ENCODE assay signal across 8 cellular contexts in genomic region chr18:51110073-51110797, GRCh38.
DNase-seq lines count a peak whose midpoint lies in the region; ATAC-seq and TF ChIP-seq lines count a peak whose summit lies in the region.

No MANE protein-coding gene starts in this region.

- H3K4me1 ChIP-seq in breast epithelium = no peaks in the 10 kb centered on the region

- peak; percentile 95 for TF ChIP-seq RAD21 in Ishikawa (IDR thresholded peaks at IDR 0.05; ENCODE audit: low read depth)

- TF ChIP-seq CTCF in WI38 (IDR thresholded peaks at IDR 0.05; ENCODE audit: low read depth, low read length) (peak; percentile 86), breast epithelium (IDR thresholded peaks at IDR 0.05) (peak; percentile 40 to 84 (median 82))

- no peak overlapping the region for H3K27ac ChIP-seq in breast epithelium

- peak; percentile 60 for DNase-seq in DMS53 treated with DMSO at 0.1 percent for 48 hours (lab: John Stamatoyannopoulos, UW; ENCODE audit: unreplicated experiment)
- DNase-seq in breast epithelium (ENCODE audit: low spot score in 2 of 2) = peak in 1 of 2 donors; percentile 63
- DNase-seq in kidney glomerular epithelial cell (lab: John Stamatoyannopoulos, UW) = peak; percentile 6
- peak; percentile 80 to 88 for DNase-seq in stimulated activated CD4-positive, alpha-beta T cell treated with anti-CD3 and anti-CD28 coated beads, Interleukin-2, amount 100 ng/mL, for 48 hours
- DNase-seq in NCI-H1436 (lab: John Stamatoyannopoulos, UW) = no peak

- no peaks in the 10 kb centered on the region for H3K36me3 ChIP-seq in breast epithelium

- no peak for TF ChIP-seq POLR2A in breast epithelium (IDR thresholded peaks at IDR 0.05)

- intact Hi-C loops in breast epithelium (cut with DNase I; ENCODE audit: low total_unique reads) = no loop called here

- no peak overlapping the region for H3K4me3 ChIP-seq in WI38 (ENCODE audit: low read depth, low read length)
- H3K4me3 ChIP-seq in breast epithelium = peak overlapping the region in 2 of 3 donors; percentile 9 to 39

- H3K27me3 ChIP-seq in breast epithelium = no peaks in the 10 kb centered on the region

- ATAC-seq in GM21529 (IDR thresholded peaks at IDR 0.05; ENCODE audit: unreplicated experiment) = peak; percentile 87

- H3K9me3 ChIP-seq in breast epithelium = peaks cover 0 to 6% of the 10 kb centered on the region in 2 donors

- no peak for TF ChIP-seq EP300 in Ishikawa (IDR thresholded peaks at IDR 0.05; ENCODE audit: borderline replicate concordance)

TF ChIP-seq in Ishikawa, 13 proteins besides CTCF, POLR2A, EP300 and RAD21:
- TF ChIP-seq USF1 (IDR thresholded peaks at IDR 0.05) = no peak
- no peak for TF ChIP-seq TAF1 (IDR thresholded peaks at IDR 0.05; ENCODE audit: low read depth)
- no peak for TF ChIP-seq TCF12 (IDR thresholded peaks at IDR 0.05; ENCODE audit: low read depth)
- no peak for TF ChIP-seq NFIC (IDR thresholded peaks at IDR 0.05)
- TF ChIP-seq EGR1 (IDR thresholded peaks at IDR 0.05) = no peak
- no peak for TF ChIP-seq FOXM1 (IDR thresholded peaks at IDR 0.05; ENCODE audit: borderline replicate concordance, low read depth)
- TF ChIP-seq ZBTB7A (IDR thresholded peaks at IDR 0.05; ENCODE audit: low read depth) = no peak
- no peak for TF ChIP-seq CREB1 (IDR thresholded peaks at IDR 0.05; ENCODE audit: low read depth)
- TF ChIP-seq YY1 (IDR thresholded peaks at IDR 0.05; ENCODE audit: low read depth) = no peak
- TF ChIP-seq CEBPB (IDR thresholded peaks at IDR 0.05) = no peak
- TF ChIP-seq MAX (IDR thresholded peaks at IDR 0.05) = no peak
- no peak for TF ChIP-seq TEAD4 (IDR thresholded peaks at IDR 0.05)
- TF ChIP-seq REST (IDR thresholded peaks at IDR 0.05; ENCODE audit: low read depth) = no peak
